ENCODE assay signal across 8 cellular contexts in genomic region chr10:119120413-119120867, GRCh38. TPM values are rescaled to one million over a fixed set of nuclear protein-coding genes. Genes with fewer than 3 reads are reported as not detected.
DNase-seq lines count a peak whose midpoint lies in the region; ATAC-seq, FAIRE-seq and TF ChIP-seq lines count a peak whose summit lies in the region.

No MANE protein-coding gene starts in this region.

- intact Hi-C loops in K562 (cut with micrococcal nuclease), result no loop called here

- peak in 1 of 2 donors; percentile 34 for ATAC-seq in CD4-positive, CD25-positive, alpha-beta regulatory T cell (ENCODE audit: low read depth in 2 of 2)
- ATAC-seq in GM19395 (IDR thresholded peaks at IDR 0.05; ENCODE audit: unreplicated experiment) (peak; percentile 93), HG03342 (IDR thresholded peaks at IDR 0.05; ENCODE audit: unreplicated experiment) (peak; percentile 94), K562 (peak; percentile 76)

- no peak for TF ChIP-seq CTCF in K562 (IDR thresholded peaks at IDR 0.05 in 2 of 3, conservative IDR thresholded peaks at IDR 0.05 in 1 of 3; ENCODE audit: insufficient read depth in 2 of 3, low read depth in 1 of 3, low read length in 3 of 3)
- TF ChIP-seq CTCF in BE2C (IDR thresholded peaks at IDR 0.05; ENCODE audit: low read depth, low read length), result no peak

- peak overlapping the region in 1 of 2 experiments; percentile 43; a peak in 2 of 4 replicates for H3K9ac ChIP-seq in K562 (ENCODE audit: insufficient read depth in 1 of 2, low read depth in 2 of 2, low read length in 2 of 2)

- H3K9me3 ChIP-seq in CD4-positive, CD25-positive, alpha-beta regulatory T cell (ENCODE audit: control insufficient read depth in 2 of 2, low read length in 2 of 2), result no peaks in the 10 kb centered on the region
- no peaks in the 10 kb centered on the region for H3K9me3 ChIP-seq in K562 (replicated peaks; ENCODE audit: control insufficient read depth, insufficient read depth, low read depth, low read length)
- no peaks in the 10 kb centered on the region for H3K9me3 ChIP-seq in BE2C

- no peak overlapping the region for H3K4me3 ChIP-seq in CD4-positive, CD25-positive, alpha-beta regulatory T cell (ENCODE audit: low read depth, low read length)
- H3K4me3 ChIP-seq in K562 (no peak overlapping the region), BE2C (ENCODE audit: low read depth, low read length) (no peak overlapping the region)

- peak overlapping the region; percentile 49; the same call in 1 of the 2 replicates for H3K4me2 ChIP-seq in K562 (ENCODE audit: insufficient read depth, low read length)

- H3K27me3 Mint-ChIP-seq in CD4-positive, CD25-positive, alpha-beta regulatory T cell, result no peaks in the 10 kb centered on the region

- H4K20me1 ChIP-seq in K562 (replicated peaks; ENCODE audit: control insufficient read depth, insufficient read depth, low read length), result no peaks in the 10 kb centered on the region

- WGBS in K562 (ENCODE audit: insufficient coverage, low coverage, missing lambda C conversion rate), result 46% methylated on average over 4 of the region's 4 CpGs

- peaks cover 0 to 13% (median 6%) of the 10 kb centered on the region in 4 donors for H3K4me1 Mint-ChIP-seq in CD4-positive, CD25-positive, alpha-beta regulatory T cell

- no peak overlapping the region for H3K4me3 Mint-ChIP-seq in CD4-positive, CD25-positive, alpha-beta regulatory T cell

- peak overlapping the region in 1 of 3 donors; percentile 38 for H3K27ac Mint-ChIP-seq in CD4-positive, CD25-positive, alpha-beta regulatory T cell

- POLR2A ChIA-PET in K562 (lab: Yijun Ruan, JAX), result interaction anchor here (0.5 to 1.8 kb wide), 3 partner anchors 9 to 11 kb away, joined by 3 to 8 read pairs (median 5); no protein-coding TSS in a partner anchor

- BruUV-seq in K562 (replicated peaks; lab: Mats Ljungman, UMichigan), result no TSS peak

- no peaks in the 10 kb centered on the region for H3K9me3 Mint-ChIP-seq in CD4-positive, CD25-positive, alpha-beta regulatory T cell

- no peak for DNase-seq in CD4-positive, CD25-positive, alpha-beta regulatory T cell
- DNase-seq in K562 (ENCODE audit: extremely low read depth in 1 of 4, low spot score in 3 of 4) (peak in 2 of 4 experiments; percentile 17 to 47), BE2C (no peak), AG08395 (ENCODE audit: low spot score) (no peak), substantia nigra (lab: John Stamatoyannopoulos, UW) (no peak)
- no peak for DNase-seq in central memory CD4-positive, alpha-beta T cell

- H3K79me2 ChIP-seq in K562 (ENCODE audit: control insufficient read depth, insufficient read depth, low read length), result no peaks in the 10 kb centered on the region

- H3K36me3 ChIP-seq in CD4-positive, CD25-positive, alpha-beta regulatory T cell (ENCODE audit: control insufficient read depth, insufficient read depth, low read length), result peaks cover 57% of the 10 kb centered on the region
- H3K36me3 ChIP-seq in K562 (ENCODE audit: control insufficient read depth, insufficient read depth, low read length), result peaks cover 11% of the 10 kb centered on the region; the same call in 1 of the 3 replicates
- H3K36me3 ChIP-seq in BE2C, result peaks cover 8% of the 10 kb centered on the region

- no peak for TF ChIP-seq EP300 in K562 (IDR thresholded peaks at IDR 0.05; ENCODE audit: low read length)

- no peak for TF ChIP-seq POLR2A in K562 (conservative IDR thresholded peaks at IDR 0.05)

- H3K27me3 ChIP-seq in CD4-positive, CD25-positive, alpha-beta regulatory T cell (ENCODE audit: control insufficient read depth, insufficient read depth, low read length), result no peaks in the 10 kb centered on the region
- H3K27me3 ChIP-seq in K562 (ENCODE audit: control insufficient read depth in 2 of 2, insufficient read depth in 2 of 2, low read length in 2 of 2), result no peaks in the 10 kb centered on the region
- H3K27me3 ChIP-seq in BE2C, result no peaks in the 10 kb centered on the region

- peak overlapping the region; percentile 73 for H2AFZ ChIP-seq in K562 (ENCODE audit: low read depth, low read length)

- in situ Hi-C loops in K562 (cut with MboI), result no loop called here

- H3K27ac ChIP-seq in CD4-positive, CD25-positive, alpha-beta regulatory T cell (ENCODE audit: insufficient read depth, low read length, poor library complexity, severe bottlenecking), result peak overlapping the region; percentile 14
- H3K27ac ChIP-seq in K562 (ENCODE audit: extremely low read depth, low read depth, low read length) (peak overlapping the region; percentile 63), substantia nigra (ENCODE audit: low read depth, low read length, poor library complexity, severe bottlenecking) (no peak overlapping the region)

- peaks cover 4% of the 10 kb centered on the region for H3K4me1 ChIP-seq in CD4-positive, CD25-positive, alpha-beta regulatory T cell (ENCODE audit: control insufficient read depth, insufficient read depth, low read length, poor library complexity, severe bottlenecking)
- H3K4me1 ChIP-seq in K562 (replicated peaks in 1 of 2; ENCODE audit: control insufficient read depth in 2 of 2, insufficient read depth in 2 of 2, low read length in 2 of 2) (peaks cover 0 to 7% of the 10 kb centered on the region in 2 experiments; a peak in 2 of 5 replicates), BE2C (no peaks in the 10 kb centered on the region)

- FAIRE-seq in K562 (lab: Jason Lieb, UNC), result peak; percentile 89

- peaks cover 24% of the 10 kb centered on the region for H3K36me3 Mint-ChIP-seq in CD4-positive, CD25-positive, alpha-beta regulatory T cell

- TF ChIP-seq RAD21 in K562 (CRISPR knock-in tag; conservative IDR thresholded peaks at IDR 0.05 in 1 of 2, IDR thresholded peaks at IDR 0.05 in 1 of 2), result no peak

- H3K9me1 ChIP-seq in K562 (ENCODE audit: control insufficient read depth, insufficient read depth, low read length), result no peaks in the 10 kb centered on the region

- CTCF ChIA-PET in K562 (lab: Yijun Ruan, JAX; ENCODE audit: low intra/inter-chr PET ratio), result no interaction called here

RNA-seq across cellular contexts. Expression of gene DENND10, which starts 16.5 kb away (rescaled TPM):
- 82.6 TPM for total RNA-seq in CD4-positive, CD25-positive, alpha-beta regulatory T cell
- 100 to 1,000 TPM in 1 of 4 donors, 10 to 100 TPM in 3; 72.3 to 121 (median 92.3) TPM for polyA plus RNA-seq in CD4-positive, CD25-positive, alpha-beta regulatory T cell
- 23.7 and 25.5 TPM in 2 replicates for total RNA-seq in K562 (2011; cell fraction: chromatin; rRNA removed; ENCODE audit: low replicate concordance)
- total RNA-seq in K562 (2011; cell fraction: nucleolus; rRNA removed), result 14.5 and 16.5 TPM in 2 replicates
- 17.3 and 28.2 TPM in 2 replicates for total RNA-seq in K562 (2011; cell fraction: nucleoplasm; rRNA removed)
- 12.9 TPM in 2 replicates for total RNA-seq in K562 (2014; rRNA removed)
- 12.3 and 13.7 TPM in 2 replicates for total RNA-seq in K562 (2014; rRNA removed; fragmentation: Illumina TruSeq; extraction: Trizol)
- total RNA-seq in K562 (2015; rRNA removed; fragmentation: Illumina TruSeq; extraction: Trizol), result 11.2 and 11.9 TPM in 2 replicates
- 10.4 and 12.2 TPM in 2 replicates for total RNA-seq in K562 (2021)
- 18.3 and 19.0 TPM in 2 replicates for polyA plus RNA-seq in K562 (2011; rRNA removed)
- polyA plus RNA-seq in K562 (2011; cell fraction: cytosol; rRNA removed), result 10.5 and 12.3 TPM in 2 replicates
- 11.3 and 12.6 TPM in 2 replicates for polyA plus RNA-seq in K562 (2011; cell fraction: nucleus; rRNA removed)
- polyA plus RNA-seq in K562 (2012), result 11.0 and 17.5 TPM in 2 replicates
- 11.7 and 12.5 TPM in 2 replicates for polyA plus RNA-seq in K562 (2014; fragmentation: Illumina TruSeq; extraction: Trizol)
- polyA plus RNA-seq in K562 (2014; fragmentation: Nextera tagmentation; extraction: Ambion mirVana), result 10 to 100 TPM; 15.5 to 20.0 TPM
- polyA plus RNA-seq in K562 (2014; rRNA removed), result 9.4 and 10.5 TPM in 2 replicates
- polyA minus RNA-seq in K562 (2011; rRNA and poly(A)+ RNA removed), result 15.9 and 18.0 TPM in 2 replicates
- 5.0 and 9.3 TPM in 2 replicates for polyA minus RNA-seq in K562 (2011; cell fraction: cytosol; rRNA and poly(A)+ RNA removed)
- polyA minus RNA-seq in K562 (2011; cell fraction: nucleus; rRNA and poly(A)+ RNA removed), result 5.1 and 9.4 TPM in 2 replicates
- polyA plus RNA-seq in BE2C (2012; ENCODE audit: insufficient read depth, insufficient read length, low read depth), result 19.9 TPM

RNA-seq across cellular contexts. Expression of gene EIF3A, which starts 39.8 kb away (rescaled TPM):
- total RNA-seq in CD4-positive, CD25-positive, alpha-beta regulatory T cell, result 203 TPM
- 10 to 100 TPM; 66.4 to 74.8 (median 68.6) TPM for polyA plus RNA-seq in CD4-positive, CD25-positive, alpha-beta regulatory T cell
- 60.9 and 137 TPM in 2 replicates for total RNA-seq in K562 (2011; cell fraction: chromatin; rRNA removed; ENCODE audit: low replicate concordance)
- total RNA-seq in K562 (2011; cell fraction: nucleolus; rRNA removed), result 28.9 and 33.7 TPM in 2 replicates
- total RNA-seq in K562 (2011; cell fraction: nucleoplasm; rRNA removed), result 42.9 and 46.2 TPM in 2 replicates
- total RNA-seq in K562 (2014; rRNA removed) (89.1 and 89.2 TPM in 2 replicates), K562 (2014; rRNA removed; fragmentation: Illumina TruSeq; extraction: Trizol) (124 and 145 TPM in 2 replicates), K562 (2015; rRNA removed; fragmentation: Illumina TruSeq; extraction: Trizol) (145 and 156 TPM in 2 replicates), K562 (2021) (93.0 and 124 TPM in 2 replicates)
- polyA plus RNA-seq in K562 (2011; rRNA removed) (34.8 and 42.8 TPM in 2 replicates), K562 (2014; fragmentation: Illumina TruSeq; extraction: Trizol) (143 and 163 TPM in 2 replicates), K562 (2014; fragmentation: Nextera tagmentation; extraction: Ambion mirVana) (10 to 100 TPM; 19.6 to 35.1 TPM), K562 (2014; rRNA removed) (86.2 and 102 TPM in 2 replicates)
- polyA plus RNA-seq in K562 (2011; cell fraction: cytosol; rRNA removed), result 16.8 and 31.9 TPM in 2 replicates
- polyA plus RNA-seq in K562 (2011; cell fraction: nucleus; rRNA removed), result 26.0 and 29.5 TPM in 2 replicates
- 89.1 and 101 TPM in 2 replicates for polyA plus RNA-seq in K562 (2012)
- 88.8 and 109 TPM in 2 replicates for polyA minus RNA-seq in K562 (2011; rRNA and poly(A)+ RNA removed)
- 63.1 and 67.0 TPM in 2 replicates for polyA minus RNA-seq in K562 (2011; cell fraction: cytosol; rRNA and poly(A)+ RNA removed)
- polyA minus RNA-seq in K562 (2011; cell fraction: nucleus; rRNA and poly(A)+ RNA removed), result 31.5 and 63.6 TPM in 2 replicates
- 84.7 TPM for polyA plus RNA-seq in BE2C (2012; ENCODE audit: insufficient read depth, insufficient read length, low read depth)

RNA-seq across cellular contexts. Expression of gene SFXN4, which starts 45.1 kb away (rescaled TPM):
- total RNA-seq in CD4-positive, CD25-positive, alpha-beta regulatory T cell, result 10.7 TPM
- polyA plus RNA-seq in CD4-positive, CD25-positive, alpha-beta regulatory T cell, result 10 to 100 TPM; 10.7 to 23.7 (median 16.5) TPM
- total RNA-seq in K562 (2011; cell fraction: chromatin; rRNA removed; ENCODE audit: low replicate concordance), result 49.1 and 58.2 TPM in 2 replicates
- 49.6 and 51.9 TPM in 2 replicates for total RNA-seq in K562 (2011; cell fraction: nucleolus; rRNA removed)
- 56.2 and 59.0 TPM in 2 replicates for total RNA-seq in K562 (2011; cell fraction: nucleoplasm; rRNA removed)
- total RNA-seq in K562 (2014; rRNA removed) (39.6 and 40.3 TPM in 2 replicates), K562 (2014; rRNA removed; fragmentation: Illumina TruSeq; extraction: Trizol) (48.9 and 51.5 TPM in 2 replicates), K562 (2015; rRNA removed; fragmentation: Illumina TruSeq; extraction: Trizol) (40.1 and 42.4 TPM in 2 replicates), K562 (2021) (44.9 and 46.0 TPM in 2 replicates)
- polyA plus RNA-seq in K562 (2011; rRNA removed) (50.5 and 64.0 TPM in 2 replicates), K562 (2014; fragmentation: Illumina TruSeq; extraction: Trizol) (49.8 and 54.6 TPM in 2 replicates), K562 (2014; fragmentation: Nextera tagmentation; extraction: Ambion mirVana) (10 to 100 TPM; 80.6 to 97.8 TPM), K562 (2014; rRNA removed) (54.5 and 68.1 TPM in 2 replicates)
- 31.3 and 45.2 TPM in 2 replicates for polyA plus RNA-seq in K562 (2011; cell fraction: cytosol; rRNA removed)
- polyA plus RNA-seq in K562 (2011; cell fraction: nucleus; rRNA removed), result 31.2 and 39.9 TPM in 2 replicates
- 39.1 and 85.0 TPM in 2 replicates for polyA plus RNA-seq in K562 (2012)
- 36.1 and 36.6 TPM in 2 replicates for polyA minus RNA-seq in K562 (2011; rRNA and poly(A)+ RNA removed)
- 19.7 and 23.7 TPM in 2 replicates for polyA minus RNA-seq in K562 (2011; cell fraction: cytosol; rRNA and poly(A)+ RNA removed)
- polyA minus RNA-seq in K562 (2011; cell fraction: nucleus; rRNA and poly(A)+ RNA removed), result 16.7 and 21.1 TPM in 2 replicates
- polyA plus RNA-seq in BE2C (2012; ENCODE audit: insufficient read depth, insufficient read length, low read depth), result 43.2 TPM

RNA-seq across cellular contexts. Expression of gene PRDX3, which starts 58.2 kb away (rescaled TPM):
- total RNA-seq in CD4-positive, CD25-positive, alpha-beta regulatory T cell, result 22.5 TPM
- 100 to 1,000 TPM in 3 of 4 donors, 10 to 100 TPM in 1; 97.1 to 140 (median 133) TPM for polyA plus RNA-seq in CD4-positive, CD25-positive, alpha-beta regulatory T cell
- total RNA-seq in K562 (2011; cell fraction: chromatin; rRNA removed; ENCODE audit: low replicate concordance), result 44.3 and 59.6 TPM in 2 replicates
- total RNA-seq in K562 (2011; cell fraction: nucleolus; rRNA removed), result 47.8 and 52.9 TPM in 2 replicates
- 68.3 and 84.1 TPM in 2 replicates for total RNA-seq in K562 (2011; cell fraction: nucleoplasm; rRNA removed)
- total RNA-seq in K562 (2014; rRNA removed), result 122 and 154 TPM in 2 replicates
- 197 and 213 TPM in 2 replicates for total RNA-seq in K562 (2014; rRNA removed; fragmentation: Illumina TruSeq; extraction: Trizol)
- 163 and 171 TPM in 2 replicates for total RNA-seq in K562 (2015; rRNA removed; fragmentation: Illumina TruSeq; extraction: Trizol)
- total RNA-seq in K562 (2021), result 140 and 150 TPM in 2 replicates
- polyA plus RNA-seq in K562 (2011; rRNA removed), result 268 and 325 TPM in 2 replicates
- 94.1 and 162 TPM in 2 replicates for polyA plus RNA-seq in K562 (2011; cell fraction: cytosol; rRNA removed)
- 113 and 152 TPM in 2 replicates for polyA plus RNA-seq in K562 (2011; cell fraction: nucleus; rRNA removed)
- polyA plus RNA-seq in K562 (2012), result 161 and 163 TPM in 2 replicates
- polyA plus RNA-seq in K562 (2014; fragmentation: Illumina TruSeq; extraction: Trizol), result 172 and 173 TPM in 2 replicates
- 100 to 1,000 TPM; 759 to 994 TPM for polyA plus RNA-seq in K562 (2014; fragmentation: Nextera tagmentation; extraction: Ambion mirVana)
- polyA plus RNA-seq in K562 (2014; rRNA removed), result 143 and 194 TPM in 2 replicates
- polyA minus RNA-seq in K562 (2011; rRNA and poly(A)+ RNA removed), result 226 and 260 TPM in 2 replicates
- 61.8 and 87.3 TPM in 2 replicates for polyA minus RNA-seq in K562 (2011; cell fraction: cytosol; rRNA and poly(A)+ RNA removed)
- 26.0 and 46.5 TPM in 2 replicates for polyA minus RNA-seq in K562 (2011; cell fraction: nucleus; rRNA and poly(A)+ RNA removed)
- polyA plus RNA-seq in BE2C (2012; ENCODE audit: insufficient read depth, insufficient read length, low read depth), result 99.1 TPM
